19 cellular contexts compared by ENCODE assay signal in the genomic region with DNA sequence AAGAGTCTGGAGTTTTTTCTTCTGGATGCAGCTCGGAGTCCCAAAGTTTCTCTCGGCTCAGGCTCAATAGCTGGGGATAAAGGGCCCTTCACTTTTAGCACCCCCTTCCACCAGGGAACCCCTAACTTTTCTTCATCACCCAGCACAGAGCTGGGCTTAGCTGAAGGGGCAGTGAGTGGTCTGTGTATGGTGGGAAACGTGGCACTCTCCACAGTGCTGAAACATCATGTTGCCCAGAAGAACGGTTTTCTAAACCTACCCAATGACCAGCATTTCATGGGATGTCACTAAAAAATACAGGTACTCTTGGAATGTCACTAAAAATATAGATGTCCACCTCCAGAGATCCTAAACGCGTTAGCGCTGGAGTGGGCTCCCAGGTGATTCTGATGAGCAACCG. TPM values are rescaled to one million over a fixed set of nuclear protein-coding genes. Genes with fewer than 3 reads are reported as not detected.
DNase-seq lines count a peak whose midpoint lies in the region; ATAC-seq and TF ChIP-seq lines count a peak whose summit lies in the region.
"Had no signal": no experiment of that assay in that cellular context is flagged by ENCODE, and none has a peak within 500 bp of the region (broad histone marks: within the 10 kb centered on the region; RNA-seq: fewer than 3 reads in every experiment).

No MANE protein-coding gene starts in this region.

- no peaks in the 10 kb centered on the region for H4K20me1 ChIP-seq in GM23338 (replicated peaks; ENCODE audit: insufficient read depth)

- TF ChIP-seq CTCF in GM23338 (conservative IDR thresholded peaks at IDR 0.05; ENCODE audit: low read depth in 2 of 2), result no peak
- TF ChIP-seq CTCF in transverse colon (IDR thresholded peaks at IDR 0.05), result no peak
- no peak for TF ChIP-seq CTCF in omental fat pad (IDR thresholded peaks at IDR 0.05)

- peaks cover 9% of the 10 kb centered on the region for H3K4me1 Mint-ChIP-seq in GM23338

- H3K4me2 ChIP-seq in GM23338, result peak overlapping the region; percentile 62; the same call in 1 of the 2 replicates

- H3K4me3 ChIP-seq in GM23338 (no peak overlapping the region), iPS-15b (ENCODE audit: low read depth, low read length) (peak overlapping the region; percentile 13), transverse colon (no peak overlapping the region)

- H3K9me3 Mint-ChIP-seq in GM23338, result peaks cover 11% of the 10 kb centered on the region

- H3K36me3 Mint-ChIP-seq in GM23338 (ENCODE audit: low read depth), result peaks cover 5% of the 10 kb centered on the region

- no peak overlapping the region; the same call in 1 of the 2 replicates for H3K27ac Mint-ChIP-seq in GM23338

- H3K9me3 ChIP-seq in iPS-15b (ENCODE audit: control insufficient read depth, insufficient read depth, low read length), result no peaks in the 10 kb centered on the region
- H3K9me3 ChIP-seq in transverse colon, result no peaks in the 10 kb centered on the region
- H3K9me3 ChIP-seq: BE2C had no signal

- no peak for TF ChIP-seq POLR2A in transverse colon (IDR thresholded peaks at IDR 0.05)

- 0 out of 2 replicates have a peak, but pooled peaks cover 4% of the 10 kb centered on the region for H3F3A ChIP-seq in GM23338 (replicated peaks; ENCODE audit: low read depth)

- WGBS in transverse colon (ENCODE audit: low coverage in 1 of 2), 2 donors, result 78 to 89% methylated on average over 6 to 8 of the region's 8 CpGs

- TF ChIP-seq EP300 in Ishikawa (IDR thresholded peaks at IDR 0.05; ENCODE audit: borderline replicate concordance) (no peak), transverse colon (IDR thresholded peaks at IDR 0.05; ENCODE audit: low read depth) (no peak)

- ATAC-seq in GM23338 (peak; percentile 65), HG02588 (IDR thresholded peaks at IDR 0.05; ENCODE audit: unreplicated experiment) (no peak), omental fat pad (ENCODE audit: low FRiP score) (no peak)

- H3K36me3 ChIP-seq in GM23338 (ENCODE audit: insufficient read depth), result no peaks in the 10 kb centered on the region
- no peaks in the 10 kb centered on the region for H3K36me3 ChIP-seq in iPS-15b (ENCODE audit: control insufficient read depth, insufficient read depth, low read length)
- peaks cover 0 to 6% (median 0%) of the 10 kb centered on the region in 4 donors for H3K36me3 ChIP-seq in transverse colon
- H3K36me3 ChIP-seq: BE2C had no signal

- in situ Hi-C loops in transverse colon (cut with MboI; ENCODE audit: low pct_ligation_motif_present in 1 of 4, low pct_unique_long_range_greater_than_20kb in 1 of 4, low sequenced_read_pairs in 3 of 4), result no loop called here

- H3K4me1 ChIP-seq in GM23338 (ENCODE audit: insufficient read depth), result peaks cover 11% of the 10 kb centered on the region; the same call in 1 of the 2 replicates
- H3K4me1 ChIP-seq in iPS-15b (ENCODE audit: control insufficient read depth, insufficient read depth, low read length), result no peaks in the 10 kb centered on the region
- H3K4me1 ChIP-seq in transverse colon, result peaks cover 0 to 8% (median 3%) of the 10 kb centered on the region in 4 donors
- H3K4me1 ChIP-seq: BE2C had no signal

- H3K9me2 ChIP-seq in GM23338 (ENCODE audit: insufficient read depth), result no peaks in the 10 kb centered on the region

- no peak for DNase-seq in GM23338 (ENCODE audit: low spot score)
- DNase-seq in transverse colon, result no peak
- DNase-seq in omental fat pad (ENCODE audit: low spot score), result no peak
- no peak for DNase-seq in T-helper 1 cell
- DNase-seq: BE2C; CD4-positive, alpha-beta memory T cell; DMS153; DND-41; GDM1; GOT3; HCEC 1CT; KG1 had no signal

- H3K27me3 ChIP-seq in GM23338 (ENCODE audit: insufficient read depth) (no peaks in the 10 kb centered on the region), iPS-15b (ENCODE audit: control insufficient read depth, insufficient read depth, low read length) (no peaks in the 10 kb centered on the region), transverse colon (no peaks in the 10 kb centered on the region)
- H3K27me3 ChIP-seq: BE2C had no signal

- peak overlapping the region; percentile 91 for H2AFZ ChIP-seq in GM23338

- H3K4me3 Mint-ChIP-seq in GM23338, result no peak overlapping the region
- H3K4me3 Mint-ChIP-seq: CD4-positive, alpha-beta memory T cell had no signal

- TF ChIP-seq RAD21 in Ishikawa (IDR thresholded peaks at IDR 0.05; ENCODE audit: low read depth), result no peak

- H3K79me2 ChIP-seq in GM23338 (replicated peaks; ENCODE audit: insufficient read depth), result no peaks in the 10 kb centered on the region

- intact Hi-C loops in transverse colon (cut with DNase I; ENCODE audit: low total_unique reads), result no loop called here

- H3K9ac ChIP-seq in iPS-15b (ENCODE audit: low read depth, low read length), result no peak overlapping the region

- H3K27ac ChIP-seq in GM23338 (ENCODE audit: low read depth), result no peak overlapping the region
- peak overlapping the region in 3 of 4 donors; percentile 77 to 86 (median 83) for H3K27ac ChIP-seq in transverse colon
- H3K27ac ChIP-seq: C4-2B, HL-60 had no signal

- peaks cover 5% of the 10 kb centered on the region for H3K27me3 Mint-ChIP-seq in GM23338 (ENCODE audit: insufficient read depth, low read depth, poor library complexity)

TF ChIP-seq in GM23338, 12 proteins besides CTCF, POLR2A, EP300 and RAD21 (continues in another document):
- no peak for TF ChIP-seq EZH2phosphoT487 (IDR thresholded peaks at IDR 0.05; ENCODE audit: unreplicated experiment)
- TF ChIP-seq POLR2AphosphoS5 (IDR thresholded peaks at IDR 0.05; ENCODE audit: low read depth), result no peak
- TF ChIP-seq, protein P1, sequence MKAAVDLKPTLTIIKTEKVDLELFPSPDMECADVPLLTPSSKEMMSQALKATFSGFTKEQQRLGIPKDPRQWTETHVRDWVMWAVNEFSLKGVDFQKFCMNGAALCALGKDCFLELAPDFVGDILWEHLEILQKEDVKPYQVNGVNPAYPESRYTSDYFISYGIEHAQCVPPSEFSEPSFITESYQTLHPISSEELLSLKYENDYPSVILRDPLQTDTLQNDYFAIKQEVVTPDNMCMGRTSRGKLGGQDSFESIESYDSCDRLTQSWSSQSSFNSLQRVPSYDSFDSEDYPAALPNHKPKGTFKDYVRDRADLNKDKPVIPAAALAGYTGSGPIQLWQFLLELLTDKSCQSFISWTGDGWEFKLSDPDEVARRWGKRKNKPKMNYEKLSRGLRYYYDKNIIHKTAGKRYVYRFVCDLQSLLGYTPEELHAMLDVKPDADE (IDR thresholded peaks at IDR 0.05), result no peak

TF ChIP-seq in Ishikawa, 13 proteins besides CTCF, POLR2A, EP300 and RAD21:
- TF ChIP-seq, protein P2, sequence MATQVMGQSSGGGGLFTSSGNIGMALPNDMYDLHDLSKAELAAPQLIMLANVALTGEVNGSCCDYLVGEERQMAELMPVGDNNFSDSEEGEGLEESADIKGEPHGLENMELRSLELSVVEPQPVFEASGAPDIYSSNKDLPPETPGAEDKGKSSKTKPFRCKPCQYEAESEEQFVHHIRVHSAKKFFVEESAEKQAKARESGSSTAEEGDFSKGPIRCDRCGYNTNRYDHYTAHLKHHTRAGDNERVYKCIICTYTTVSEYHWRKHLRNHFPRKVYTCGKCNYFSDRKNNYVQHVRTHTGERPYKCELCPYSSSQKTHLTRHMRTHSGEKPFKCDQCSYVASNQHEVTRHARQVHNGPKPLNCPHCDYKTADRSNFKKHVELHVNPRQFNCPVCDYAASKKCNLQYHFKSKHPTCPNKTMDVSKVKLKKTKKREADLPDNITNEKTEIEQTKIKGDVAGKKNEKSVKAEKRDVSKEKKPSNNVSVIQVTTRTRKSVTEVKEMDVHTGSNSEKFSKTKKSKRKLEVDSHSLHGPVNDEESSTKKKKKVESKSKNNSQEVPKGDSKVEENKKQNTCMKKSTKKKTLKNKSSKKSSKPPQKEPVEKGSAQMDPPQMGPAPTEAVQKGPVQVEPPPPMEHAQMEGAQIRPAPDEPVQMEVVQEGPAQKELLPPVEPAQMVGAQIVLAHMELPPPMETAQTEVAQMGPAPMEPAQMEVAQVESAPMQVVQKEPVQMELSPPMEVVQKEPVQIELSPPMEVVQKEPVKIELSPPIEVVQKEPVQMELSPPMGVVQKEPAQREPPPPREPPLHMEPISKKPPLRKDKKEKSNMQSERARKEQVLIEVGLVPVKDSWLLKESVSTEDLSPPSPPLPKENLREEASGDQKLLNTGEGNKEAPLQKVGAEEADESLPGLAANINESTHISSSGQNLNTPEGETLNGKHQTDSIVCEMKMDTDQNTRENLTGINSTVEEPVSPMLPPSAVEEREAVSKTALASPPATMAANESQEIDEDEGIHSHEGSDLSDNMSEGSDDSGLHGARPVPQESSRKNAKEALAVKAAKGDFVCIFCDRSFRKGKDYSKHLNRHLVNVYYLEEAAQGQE (IDR thresholded peaks at IDR 0.05; ENCODE audit: low read depth), result peak; percentile 61
- TF ChIP-seq YY1 (IDR thresholded peaks at IDR 0.05; ENCODE audit: low read depth) (no peak), TAF1 (IDR thresholded peaks at IDR 0.05; ENCODE audit: low read depth) (no peak)
TF ChIP-seq in Ishikawa: peak in this region for 1.

RNA-seq across cellular contexts. Expression of a gene that starts 12.0 kb away (rescaled TPM):
- total RNA-seq in GM23338 (2014; rRNA removed; shearing (Covaris generic)), result 0.97 and 1.1 TPM in 2 replicates
- 0.73 and 0.97 TPM in 2 replicates for polyA plus RNA-seq in GM23338 (2016; fragmentation: Nextera tagmentation; extraction: Ambion mirVana)
- total RNA-seq in transverse colon, result 100 to 1,000 TPM; 114 to 408 (median 168) TPM
- total RNA-seq in omental fat pad, result not detected
- total RNA-seq: A172; CD4-positive, alpha-beta memory T cell; LHCN-M2 had no signal
- polyA plus RNA-seq: CD4-positive, alpha-beta memory T cell had no signal

RNA-seq across cellular contexts. Expression of a gene that starts 22.4 kb away (rescaled TPM):
- 141 TPM in 2 replicates for total RNA-seq in GM23338 (2014; rRNA removed; shearing (Covaris generic))
- polyA plus RNA-seq in GM23338 (2016; fragmentation: Nextera tagmentation; extraction: Ambion mirVana), result 66.0 and 69.0 TPM in 2 replicates
- 10 to 100 TPM in 1 of 4 donors, 1 to 10 TPM in 3; 1.5 to 20.1 (median 4.3) TPM for total RNA-seq in transverse colon
- total RNA-seq in omental fat pad, result 1 to 10 TPM in 2 of 4 donors, under 1 TPM in 2; 0.65 to 7.7 (median 1.4) TPM

RNA-seq across cellular contexts. Expression of a gene that starts 53.8 kb away (rescaled TPM):
- 3.3 and 3.7 TPM in 2 replicates for total RNA-seq in GM23338 (2014; rRNA removed; shearing (Covaris generic))
- polyA plus RNA-seq in GM23338 (2016; fragmentation: Nextera tagmentation; extraction: Ambion mirVana), result 2.3 and 2.4 TPM in 2 replicates
- total RNA-seq in transverse colon (100 to 1,000 TPM in 2 of 4 donors, 10 to 100 TPM in 2; 90.9 to 264 (median 122) TPM), omental fat pad (not detected)
- total RNA-seq: A172; CD4-positive, alpha-beta memory T cell; LHCN-M2 had no signal
- polyA plus RNA-seq: CD4-positive, alpha-beta memory T cell had no signal

RNA-seq across cellular contexts. Expression of a gene that starts 59.8 kb away (rescaled TPM):
- total RNA-seq in GM23338 (2014; rRNA removed; shearing (Covaris generic)), result 31.6 and 69.6 TPM in 2 replicates
- polyA plus RNA-seq in GM23338 (2016; fragmentation: Nextera tagmentation; extraction: Ambion mirVana), result 11.2 and 11.5 TPM in 2 replicates
- total RNA-seq in transverse colon (10 to 100 TPM in 3 of 4 donors, 1 to 10 TPM in 1; 8.0 to 52.2 (median 37.5) TPM), omental fat pad (10 to 100 TPM; 34.0 to 43.1 (median 38.0) TPM)

RNA-seq across cellular contexts. Expression of a gene that starts 59.9 kb away (rescaled TPM):
- 30.8 and 34.0 TPM in 2 replicates for total RNA-seq in GM23338 (2014; rRNA removed; shearing (Covaris generic))
- 24.2 and 32.0 TPM in 2 replicates for polyA plus RNA-seq in GM23338 (2016; fragmentation: Nextera tagmentation; extraction: Ambion mirVana)
- total RNA-seq in transverse colon (10 to 100 TPM in 1 of 4 donors, 1 to 10 TPM in 3; 1.4 to 10.6 (median 8.0) TPM), omental fat pad (10 to 100 TPM in 3 of 4 donors, 1 to 10 TPM in 1; 6.3 to 13.8 (median 11.9) TPM)

Comparison
In these comparisons a context has a peak if more than half of its experiments do, and no peak if none do; other contexts are left out.
1. RNA of a gene that starts 12.0 kb away (total RNA-seq): 114 to 408 TPM in transverse colon; 0.97 to 1.1 TPM in GM23338 and not detected in omental fat pad; every median in the first group is over 10 times any median in the second.
2. RNA of a gene that starts 53.8 kb away (total RNA-seq): 90.9 to 264 TPM in transverse colon; 3.3 to 3.7 TPM in GM23338 and not detected in omental fat pad; every median in the first group is over 10 times any median in the second.